ENCODE assay signal across 1 cellular context in genomic region chr4:145481164-145481941, GRCh38.
A peak's percentile ranks its signal among the peaks of the same experiment; 100 is the strongest.
TF ChIP-seq lines count a peak whose summit lies in the region.

Gene SMAD1, plus strand, starts transcription at chr4:145481853. Its CDS starts 32,761 bp downstream, at chr4:145514614.

TF ChIP-seq in HepG2, 621 proteins besides CTCF, POLR2A, EP300 and RAD21 (continued from another document and continues in another):
- TF ChIP-seq, protein P1, sequence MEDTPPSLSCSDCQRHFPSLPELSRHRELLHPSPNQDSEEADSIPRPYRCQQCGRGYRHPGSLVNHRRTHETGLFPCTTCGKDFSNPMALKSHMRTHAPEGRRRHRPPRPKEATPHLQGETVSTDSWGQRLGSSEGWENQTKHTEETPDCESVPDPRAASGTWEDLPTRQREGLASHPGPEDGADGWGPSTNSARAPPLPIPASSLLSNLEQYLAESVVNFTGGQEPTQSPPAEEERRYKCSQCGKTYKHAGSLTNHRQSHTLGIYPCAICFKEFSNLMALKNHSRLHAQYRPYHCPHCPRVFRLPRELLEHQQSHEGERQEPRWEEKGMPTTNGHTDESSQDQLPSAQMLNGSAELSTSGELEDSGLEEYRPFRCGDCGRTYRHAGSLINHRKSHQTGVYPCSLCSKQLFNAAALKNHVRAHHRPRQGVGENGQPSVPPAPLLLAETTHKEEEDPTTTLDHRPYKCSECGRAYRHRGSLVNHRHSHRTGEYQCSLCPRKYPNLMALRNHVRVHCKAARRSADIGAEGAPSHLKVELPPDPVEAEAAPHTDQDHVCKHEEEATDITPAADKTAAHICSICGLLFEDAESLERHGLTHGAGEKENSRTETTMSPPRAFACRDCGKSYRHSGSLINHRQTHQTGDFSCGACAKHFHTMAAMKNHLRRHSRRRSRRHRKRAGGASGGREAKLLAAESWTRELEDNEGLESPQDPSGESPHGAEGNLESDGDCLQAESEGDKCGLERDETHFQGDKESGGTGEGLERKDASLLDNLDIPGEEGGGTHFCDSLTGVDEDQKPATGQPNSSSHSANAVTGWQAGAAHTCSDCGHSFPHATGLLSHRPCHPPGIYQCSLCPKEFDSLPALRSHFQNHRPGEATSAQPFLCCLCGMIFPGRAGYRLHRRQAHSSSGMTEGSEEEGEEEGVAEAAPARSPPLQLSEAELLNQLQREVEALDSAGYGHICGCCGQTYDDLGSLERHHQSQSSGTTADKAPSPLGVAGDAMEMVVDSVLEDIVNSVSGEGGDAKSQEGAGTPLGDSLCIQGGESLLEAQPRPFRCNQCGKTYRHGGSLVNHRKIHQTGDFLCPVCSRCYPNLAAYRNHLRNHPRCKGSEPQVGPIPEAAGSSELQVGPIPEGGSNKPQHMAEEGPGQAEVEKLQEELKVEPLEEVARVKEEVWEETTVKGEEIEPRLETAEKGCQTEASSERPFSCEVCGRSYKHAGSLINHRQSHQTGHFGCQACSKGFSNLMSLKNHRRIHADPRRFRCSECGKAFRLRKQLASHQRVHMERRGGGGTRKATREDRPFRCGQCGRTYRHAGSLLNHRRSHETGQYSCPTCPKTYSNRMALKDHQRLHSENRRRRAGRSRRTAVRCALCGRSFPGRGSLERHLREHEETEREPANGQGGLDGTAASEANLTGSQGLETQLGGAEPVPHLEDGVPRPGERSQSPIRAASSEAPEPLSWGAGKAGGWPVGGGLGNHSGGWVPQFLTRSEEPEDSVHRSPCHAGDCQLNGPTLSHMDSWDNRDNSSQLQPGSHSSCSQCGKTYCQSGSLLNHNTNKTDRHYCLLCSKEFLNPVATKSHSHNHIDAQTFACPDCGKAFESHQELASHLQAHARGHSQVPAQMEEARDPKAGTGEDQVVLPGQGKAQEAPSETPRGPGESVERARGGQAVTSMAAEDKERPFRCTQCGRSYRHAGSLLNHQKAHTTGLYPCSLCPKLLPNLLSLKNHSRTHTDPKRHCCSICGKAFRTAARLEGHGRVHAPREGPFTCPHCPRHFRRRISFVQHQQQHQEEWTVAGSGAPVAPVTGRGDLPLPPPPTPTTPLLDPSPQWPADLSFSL (CRISPR knock-in tag; IDR thresholded peaks at IDR 0.05), result no peak
- TF ChIP-seq ZBTB8A (CRISPR knock-in tag; IDR thresholded peaks at IDR 0.05; ENCODE audit: borderline replicate concordance, low read depth), result no peak
- no peak for TF ChIP-seq ZNF746 (CRISPR knock-in tag; IDR thresholded peaks at IDR 0.05)
- TF ChIP-seq ZNF501 (CRISPR knock-in tag; IDR thresholded peaks at IDR 0.05), result no peak
- TF ChIP-seq ZNF883 (CRISPR knock-in tag; IDR thresholded peaks at IDR 0.05; ENCODE audit: not compliant biosample characterization), result no peak
- no peak for TF ChIP-seq PITX1 (CRISPR knock-in tag; IDR thresholded peaks at IDR 0.05)
- peak; percentile 63 for TF ChIP-seq POLR2G (IDR thresholded peaks at IDR 0.05; ENCODE audit: low read depth, low read length)
- no peak for TF ChIP-seq HMGA1 (CRISPR knock-in tag; conservative IDR thresholded peaks at IDR 0.05)
- TF ChIP-seq ZFP62 (CRISPR knock-in tag; IDR thresholded peaks at IDR 0.05), result no peak
- no peak for TF ChIP-seq ZNF180 (CRISPR knock-in tag; IDR thresholded peaks at IDR 0.05; ENCODE audit: borderline replicate concordance, low read depth)
- no peak for TF ChIP-seq KDM6A (CRISPR knock-in tag; IDR thresholded peaks at IDR 0.05; ENCODE audit: low read depth)
- no peak for TF ChIP-seq TCF7L2 (IDR thresholded peaks at IDR 0.05; ENCODE audit: low read depth, low read length)
- TF ChIP-seq, protein P2, sequence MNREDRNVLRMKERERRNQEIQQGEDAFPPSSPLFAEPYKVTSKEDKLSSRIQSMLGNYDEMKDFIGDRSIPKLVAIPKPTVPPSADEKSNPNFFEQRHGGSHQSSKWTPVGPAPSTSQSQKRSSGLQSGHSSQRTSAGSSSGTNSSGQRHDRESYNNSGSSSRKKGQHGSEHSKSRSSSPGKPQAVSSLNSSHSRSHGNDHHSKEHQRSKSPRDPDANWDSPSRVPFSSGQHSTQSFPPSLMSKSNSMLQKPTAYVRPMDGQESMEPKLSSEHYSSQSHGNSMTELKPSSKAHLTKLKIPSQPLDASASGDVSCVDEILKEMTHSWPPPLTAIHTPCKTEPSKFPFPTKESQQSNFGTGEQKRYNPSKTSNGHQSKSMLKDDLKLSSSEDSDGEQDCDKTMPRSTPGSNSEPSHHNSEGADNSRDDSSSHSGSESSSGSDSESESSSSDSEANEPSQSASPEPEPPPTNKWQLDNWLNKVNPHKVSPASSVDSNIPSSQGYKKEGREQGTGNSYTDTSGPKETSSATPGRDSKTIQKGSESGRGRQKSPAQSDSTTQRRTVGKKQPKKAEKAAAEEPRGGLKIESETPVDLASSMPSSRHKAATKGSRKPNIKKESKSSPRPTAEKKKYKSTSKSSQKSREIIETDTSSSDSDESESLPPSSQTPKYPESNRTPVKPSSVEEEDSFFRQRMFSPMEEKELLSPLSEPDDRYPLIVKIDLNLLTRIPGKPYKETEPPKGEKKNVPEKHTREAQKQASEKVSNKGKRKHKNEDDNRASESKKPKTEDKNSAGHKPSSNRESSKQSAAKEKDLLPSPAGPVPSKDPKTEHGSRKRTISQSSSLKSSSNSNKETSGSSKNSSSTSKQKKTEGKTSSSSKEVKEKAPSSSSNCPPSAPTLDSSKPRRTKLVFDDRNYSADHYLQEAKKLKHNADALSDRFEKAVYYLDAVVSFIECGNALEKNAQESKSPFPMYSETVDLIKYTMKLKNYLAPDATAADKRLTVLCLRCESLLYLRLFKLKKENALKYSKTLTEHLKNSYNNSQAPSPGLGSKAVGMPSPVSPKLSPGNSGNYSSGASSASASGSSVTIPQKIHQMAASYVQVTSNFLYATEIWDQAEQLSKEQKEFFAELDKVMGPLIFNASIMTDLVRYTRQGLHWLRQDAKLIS (CRISPR knock-in tag; IDR thresholded peaks at IDR 0.05), result no peak
- no peak for TF ChIP-seq CEBPZ (IDR thresholded peaks at IDR 0.05; ENCODE audit: low read length)
- TF ChIP-seq JDP2 (CRISPR knock-in tag; IDR thresholded peaks at IDR 0.05; ENCODE audit: borderline replicate concordance), result no peak
- TF ChIP-seq ZNF605 (CRISPR knock-in tag; IDR thresholded peaks at IDR 0.05), result no peak
- no peak for TF ChIP-seq FOXP1 (IDR thresholded peaks at IDR 0.05)
- no peak for TF ChIP-seq FOXP1 (CRISPR knock-in tag; IDR thresholded peaks at IDR 0.05)
- TF ChIP-seq TSC22D2 (CRISPR knock-in tag; IDR thresholded peaks at IDR 0.05; ENCODE audit: borderline replicate concordance), result 0 out of 2 replicates have a peak, but pooled peaks have one; percentile 15
- TF ChIP-seq RFXANK (CRISPR knock-in tag; IDR thresholded peaks at IDR 0.05), result no peak
- TF ChIP-seq CENPT (CRISPR knock-in tag; IDR thresholded peaks at IDR 0.05; ENCODE audit: low read depth), result no peak
- no peak for TF ChIP-seq IRF9 (CRISPR knock-in tag; IDR thresholded peaks at IDR 0.05; ENCODE audit: borderline replicate concordance)
- TF ChIP-seq IKZF5 (CRISPR knock-in tag; IDR thresholded peaks at IDR 0.05), result no peak
- TF ChIP-seq KAT2B (IDR thresholded peaks at IDR 0.05; ENCODE audit: borderline replicate concordance, low read depth, low read length), result no peak
- no peak for TF ChIP-seq MTA3 (CRISPR knock-in tag; IDR thresholded peaks at IDR 0.05)
- no peak for TF ChIP-seq MYNN (CRISPR knock-in tag; IDR thresholded peaks at IDR 0.05; ENCODE audit: low read depth)
- no peak for TF ChIP-seq DNMT1 (CRISPR knock-in tag; IDR thresholded peaks at IDR 0.05)
- TF ChIP-seq ZNF547 (CRISPR knock-in tag; IDR thresholded peaks at IDR 0.05), result no peak
- TF ChIP-seq, protein P3, sequence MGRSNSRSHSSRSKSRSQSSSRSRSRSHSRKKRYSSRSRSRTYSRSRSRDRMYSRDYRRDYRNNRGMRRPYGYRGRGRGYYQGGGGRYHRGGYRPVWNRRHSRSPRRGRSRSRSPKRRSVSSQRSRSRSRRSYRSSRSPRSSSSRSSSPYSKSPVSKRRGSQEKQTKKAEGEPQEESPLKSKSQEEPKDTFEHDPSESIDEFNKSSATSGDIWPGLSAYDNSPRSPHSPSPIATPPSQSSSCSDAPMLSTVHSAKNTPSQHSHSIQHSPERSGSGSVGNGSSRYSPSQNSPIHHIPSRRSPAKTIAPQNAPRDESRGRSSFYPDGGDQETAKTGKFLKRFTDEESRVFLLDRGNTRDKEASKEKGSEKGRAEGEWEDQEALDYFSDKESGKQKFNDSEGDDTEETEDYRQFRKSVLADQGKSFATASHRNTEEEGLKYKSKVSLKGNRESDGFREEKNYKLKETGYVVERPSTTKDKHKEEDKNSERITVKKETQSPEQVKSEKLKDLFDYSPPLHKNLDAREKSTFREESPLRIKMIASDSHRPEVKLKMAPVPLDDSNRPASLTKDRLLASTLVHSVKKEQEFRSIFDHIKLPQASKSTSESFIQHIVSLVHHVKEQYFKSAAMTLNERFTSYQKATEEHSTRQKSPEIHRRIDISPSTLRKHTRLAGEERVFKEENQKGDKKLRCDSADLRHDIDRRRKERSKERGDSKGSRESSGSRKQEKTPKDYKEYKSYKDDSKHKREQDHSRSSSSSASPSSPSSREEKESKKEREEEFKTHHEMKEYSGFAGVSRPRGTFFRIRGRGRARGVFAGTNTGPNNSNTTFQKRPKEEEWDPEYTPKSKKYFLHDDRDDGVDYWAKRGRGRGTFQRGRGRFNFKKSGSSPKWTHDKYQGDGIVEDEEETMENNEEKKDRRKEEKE (IDR thresholded peaks at IDR 0.05), result no peak
- no peak for TF ChIP-seq CBFB (CRISPR knock-in tag; IDR thresholded peaks at IDR 0.05)
- TF ChIP-seq, protein P4, sequence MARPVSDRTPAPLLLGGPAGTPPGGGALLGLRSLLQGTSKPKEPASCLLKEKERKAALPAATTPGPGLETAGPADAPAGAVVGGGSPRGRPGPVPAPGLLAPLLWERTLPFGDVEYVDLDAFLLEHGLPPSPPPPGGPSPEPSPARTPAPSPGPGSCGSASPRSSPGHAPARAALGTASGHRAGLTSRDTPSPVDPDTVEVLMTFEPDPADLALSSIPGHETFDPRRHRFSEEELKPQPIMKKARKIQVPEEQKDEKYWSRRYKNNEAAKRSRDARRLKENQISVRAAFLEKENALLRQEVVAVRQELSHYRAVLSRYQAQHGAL (CRISPR knock-in tag; IDR thresholded peaks at IDR 0.05; ENCODE audit: not compliant biosample characterization), result no peak
- no peak for TF ChIP-seq HOXD1 (CRISPR knock-in tag; IDR thresholded peaks at IDR 0.05)
- no peak for TF ChIP-seq MBNL3 (CRISPR knock-in tag; conservative IDR thresholded peaks at IDR 0.05)
- TF ChIP-seq ZNF234 (CRISPR knock-in tag; conservative IDR thresholded peaks at IDR 0.05), result no peak
- no peak for TF ChIP-seq NPAS2 (CRISPR knock-in tag; IDR thresholded peaks at IDR 0.05; ENCODE audit: borderline replicate concordance)
- TF ChIP-seq SNAI1 (CRISPR knock-in tag; IDR thresholded peaks at IDR 0.05; ENCODE audit: borderline replicate concordance), result no peak
- no peak for TF ChIP-seq ATF1 (CRISPR knock-in tag; IDR thresholded peaks at IDR 0.05)
- no peak for TF ChIP-seq KDM5A (IDR thresholded peaks at IDR 0.05; ENCODE audit: borderline replicate concordance, low read length)
- no peak for TF ChIP-seq TRIM24 (CRISPR knock-in tag; IDR thresholded peaks at IDR 0.05)
- TF ChIP-seq ZNF274 (CRISPR knock-in tag; IDR thresholded peaks at IDR 0.05), result no peak
- no peak for TF ChIP-seq CREM (IDR thresholded peaks at IDR 0.05)
- TF ChIP-seq CREM (CRISPR knock-in tag; IDR thresholded peaks at IDR 0.05), result no peak
- TF ChIP-seq LCORL (IDR thresholded peaks at IDR 0.05), result no peak
- TF ChIP-seq LCORL (CRISPR knock-in tag; IDR thresholded peaks at IDR 0.05), result no peak
- TF ChIP-seq MED13 (CRISPR knock-in tag; IDR thresholded peaks at IDR 0.05), result no peak
- TF ChIP-seq, protein P5, sequence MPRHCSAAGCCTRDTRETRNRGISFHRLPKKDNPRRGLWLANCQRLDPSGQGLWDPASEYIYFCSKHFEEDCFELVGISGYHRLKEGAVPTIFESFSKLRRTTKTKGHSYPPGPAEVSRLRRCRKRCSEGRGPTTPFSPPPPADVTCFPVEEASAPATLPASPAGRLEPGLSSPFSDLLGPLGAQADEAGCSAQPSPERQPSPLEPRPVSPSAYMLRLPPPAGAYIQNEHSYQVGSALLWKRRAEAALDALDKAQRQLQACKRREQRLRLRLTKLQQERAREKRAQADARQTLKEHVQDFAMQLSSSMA (CRISPR knock-in tag; IDR thresholded peaks at IDR 0.05), result no peak
